Comparison of ENCODE assay signal across 8 cellular contexts in the genomic region with DNA sequence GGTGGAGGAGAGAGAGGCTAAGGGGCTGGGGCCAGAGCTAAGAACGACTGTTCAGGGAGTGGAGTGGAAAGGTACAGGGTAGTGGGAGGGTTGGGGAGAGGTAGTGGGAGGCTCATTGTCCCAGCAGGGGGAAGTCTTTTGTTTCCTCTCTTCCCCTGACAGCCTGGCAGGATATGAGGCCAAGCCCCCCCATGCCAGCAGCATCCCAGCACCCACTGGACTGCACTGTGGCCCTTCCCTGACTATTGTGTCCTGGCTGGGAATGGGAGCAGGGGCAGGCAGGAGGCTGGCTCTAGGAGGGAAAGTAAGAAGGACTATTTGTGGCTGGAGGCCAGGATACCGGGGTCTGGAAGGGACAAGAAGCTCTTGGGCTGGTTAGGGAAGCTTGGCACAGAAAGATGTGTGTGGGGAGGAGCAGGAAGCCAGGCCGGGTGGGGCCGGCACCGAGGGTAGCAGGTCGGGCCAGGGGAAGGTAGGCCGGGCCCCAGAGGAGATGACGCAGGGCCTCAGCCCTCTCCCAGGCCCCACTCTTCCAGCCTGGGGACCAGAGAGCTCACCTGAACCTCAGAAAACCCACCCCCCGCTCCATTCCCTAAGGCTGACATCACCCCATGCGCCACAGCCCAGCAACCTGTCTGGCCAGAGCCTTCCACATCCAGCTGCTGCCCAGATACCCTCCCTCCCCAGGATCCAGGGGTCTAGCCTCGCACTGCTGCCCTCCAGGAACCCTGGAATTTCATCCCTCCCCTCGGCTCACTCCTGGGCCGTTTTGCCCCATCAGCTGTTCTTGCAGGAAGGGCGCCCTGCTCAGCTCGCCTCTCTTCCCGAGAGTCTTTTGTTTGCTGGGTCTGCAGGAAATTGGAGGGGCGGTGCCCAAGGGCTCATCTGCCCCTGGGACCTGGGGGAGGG. TPM values are rescaled to one million over a fixed set of nuclear protein-coding genes. Genes with fewer than 3 reads are reported as not detected.
DNase-seq lines count a peak whose midpoint lies in the region; ATAC-seq, FAIRE-seq and TF ChIP-seq lines count a peak whose summit lies in the region.

No MANE protein-coding gene starts in this region.

- H3K27me3 ChIP-seq in H9 (ENCODE audit: insufficient read depth, low read length): no peaks in the 10 kb centered on the region

- no peaks in the 10 kb centered on the region for H3K27me3 Mint-ChIP-seq in H9 (ENCODE audit: low read depth)
- peaks cover 3% of the 10 kb centered on the region for H3K27me3 Mint-ChIP-seq in activated T-helper 1 cell treated with anti-CD3 and anti-CD28 coated beads, Interleukin-12 subunit alpha, Interleukin-12 subunit beta, Interleukin-2, Interleukin-4 antibody, amounts not matched to agents 30 ng/mL and 10 ng/mL and 1 ng/mL, durations not matched to agents 14 hours and 24 hours and 36 hours (ENCODE audit: insufficient read depth)

- peaks cover 26 to 28% of the 10 kb centered on the region in 2 experiments for H3K4me1 Mint-ChIP-seq in H9
- no peaks in the 10 kb centered on the region for H3K4me1 Mint-ChIP-seq in activated T-helper 1 cell treated with anti-CD3 and anti-CD28 coated beads, Interleukin-12 subunit alpha, Interleukin-12 subunit beta, Interleukin-2, Interleukin-4 antibody, amounts not matched to agents 30 ng/mL and 10 ng/mL and 1 ng/mL, durations not matched to agents 14 hours and 24 hours and 36 hours (ENCODE audit: low read depth)

- H3K27ac Mint-ChIP-seq in H9: peak overlapping the region; percentile 98 to 99 (median 99)
- H3K27ac Mint-ChIP-seq in activated T-helper 1 cell treated with anti-CD3 and anti-CD28 coated beads, Interleukin-12 subunit alpha, Interleukin-12 subunit beta, Interleukin-2, Interleukin-4 antibody, amounts not matched to agents 30 ng/mL and 10 ng/mL and 1 ng/mL, durations not matched to agents 14 hours and 24 hours and 36 hours: no peak overlapping the region

- H2BK20ac ChIP-seq in H9 (ENCODE audit: low read depth, low read length, poor library complexity, severe bottlenecking): no peak overlapping the region

- no peaks in the 10 kb centered on the region for H4K20me1 ChIP-seq in H9 (ENCODE audit: control insufficient read depth, insufficient read depth, insufficient read length)

- TF ChIP-seq POLR2A in H54 (IDR thresholded peaks at IDR 0.05; ENCODE audit: low read depth, low read length): no peak

- TF ChIP-seq CTCF in H9 (conservative IDR thresholded peaks at IDR 0.05): no peak

- H3K4me2 ChIP-seq in H9 (ENCODE audit: insufficient read depth, insufficient read length, low read length): peak overlapping the region; percentile 59

- DNase-seq in H9 (peak; percentile 97), iPS DF 4.7 (ENCODE audit: extremely low read depth, low spot score) (peak; percentile 78), sciatic nerve (ENCODE audit: low spot score) (no peak), SIG-M5 treated with dmso at 0.1 percent for 504 hours (lab: John Stamatoyannopoulos, UW; ENCODE audit: unreplicated experiment) (no peak), SW480 (ENCODE audit: low spot score) (no peak), H54 (ENCODE audit: insufficient read length, low spot score) (no peak)
- no peak for DNase-seq in activated T-helper 1 cell treated with anti-CD3 and anti-CD28 coated beads, Interleukin-12 subunit alpha, Interleukin-12 subunit beta, Interleukin-2, Interleukin-4 antibody, amounts not matched to agents 30 ng/mL and 10 ng/mL and 1 ng/mL, durations not matched to agents 14 hours and 24 hours and 36 hours (ENCODE audit: low spot score)

- no peaks in the 10 kb centered on the region for H3K9me3 ChIP-seq in H9 (ENCODE audit: control insufficient read depth, low read depth, low read length)

- H3K14ac ChIP-seq in H9 (ENCODE audit: insufficient read depth, low read length): peak overlapping the region; percentile 59; the same call in 1 of the 2 replicates

- H3K4me3 Mint-ChIP-seq in H9: peak overlapping the region; percentile 61 to 82
- H3K4me3 Mint-ChIP-seq in activated T-helper 1 cell treated with anti-CD3 and anti-CD28 coated beads, Interleukin-12 subunit alpha, Interleukin-12 subunit beta, Interleukin-2, Interleukin-4 antibody, amounts not matched to agents 30 ng/mL and 10 ng/mL and 1 ng/mL, durations not matched to agents 14 hours and 24 hours and 36 hours: peak overlapping the region; percentile 26

- H3K36me3 Mint-ChIP-seq in H9 (ENCODE audit: insufficient read depth in 1 of 3, low read depth in 3 of 3): peaks cover 6 to 8% (median 6%) of the 10 kb centered on the region in 3 experiments; a peak in 6 of 7 replicates
- peaks cover 2% of the 10 kb centered on the region for H3K36me3 Mint-ChIP-seq in activated T-helper 1 cell treated with anti-CD3 and anti-CD28 coated beads, Interleukin-12 subunit alpha, Interleukin-12 subunit beta, Interleukin-2, Interleukin-4 antibody, amounts not matched to agents 30 ng/mL and 10 ng/mL and 1 ng/mL, durations not matched to agents 14 hours and 24 hours and 36 hours (ENCODE audit: low read depth)

- H4K91ac ChIP-seq in H9 (ENCODE audit: insufficient read length, low read depth, low read length): no peak overlapping the region

- H2BK15ac ChIP-seq in H9 (ENCODE audit: low read depth, low read length): no peak overlapping the region

- H4K8ac ChIP-seq in H9 (replicated peaks; ENCODE audit: insufficient read length, low read depth, low read length): no peak overlapping the region

- H3K79me2 ChIP-seq in H9 (ENCODE audit: insufficient read depth, low read length): no peaks in the 10 kb centered on the region

- H3K4ac ChIP-seq in H9 (ENCODE audit: low read depth, low read length): peak overlapping the region; percentile 30; the same call in 1 of the 2 replicates

- no peaks in the 10 kb centered on the region for H3K79me1 ChIP-seq in H9 (ENCODE audit: insufficient read depth, low read depth, low read length, poor library complexity, severe bottlenecking)

- WGBS in H9 (ENCODE audit: extremely low coverage, insufficient read length, low lambda C conversion rate): no CpG with 5 or more reads among the region's 17 CpGs

- H3K56ac ChIP-seq in H9 (ENCODE audit: insufficient read length, low read depth, low read length): no peak overlapping the region

- no peak overlapping the region for H3T11ph ChIP-seq in H9 (ENCODE audit: low read length)

- H3K4me1 ChIP-seq in H9 (ENCODE audit: insufficient read depth, low read length): peaks cover 3% of the 10 kb centered on the region; the same call in 1 of the 2 replicates

- FAIRE-seq in H54 (lab: Jason Lieb, UNC): no peak

- H2BK5ac ChIP-seq in H9 (ENCODE audit: insufficient read length, low read length): no peak overlapping the region

- H3K9me3 Mint-ChIP-seq in H9: no peaks in the 10 kb centered on the region
- H3K9me3 Mint-ChIP-seq in activated T-helper 1 cell treated with anti-CD3 and anti-CD28 coated beads, Interleukin-12 subunit alpha, Interleukin-12 subunit beta, Interleukin-2, Interleukin-4 antibody, amounts not matched to agents 30 ng/mL and 10 ng/mL and 1 ng/mL, durations not matched to agents 14 hours and 24 hours and 36 hours: no peaks in the 10 kb centered on the region

- H3K23me2 ChIP-seq in H9 (ENCODE audit: insufficient read length, low read depth, low read length, poor library complexity, severe bottlenecking): peaks cover 4% of the 10 kb centered on the region

- H3K23ac ChIP-seq in H9 (ENCODE audit: insufficient read length, low read depth, low read length): no peak overlapping the region

- intact Hi-C loops in activated T-helper 1 cell treated with anti-CD3 and anti-CD28 coated beads, Interleukin-12 subunit alpha, Interleukin-12 subunit beta, Interleukin-2, Interleukin-4 antibody, amounts not matched to agents 30 ng/mL and 10 ng/mL and 1 ng/mL, durations not matched to agents 14 hours and 24 hours and 36 hours (cut with micrococcal nuclease): loop anchor here (2.0 kb wide), 1 partner anchor 17 kb away; a partner anchor contains a TSS
- intact Hi-C loops in sciatic nerve (cut with DNase I): no loop called here

- H2AK5ac ChIP-seq in H9 (ENCODE audit: insufficient read length, low read length): no peak overlapping the region

- H2AFZ ChIP-seq in H9 (ENCODE audit: low read length): no peak overlapping the region

- peak overlapping the region; percentile 44 for H3K9ac ChIP-seq in H9 (ENCODE audit: extremely low read depth, insufficient read length, low read length)

- no peak overlapping the region for H4K5ac ChIP-seq in H9 (ENCODE audit: insufficient read length, low read depth, low read length)

- no peak overlapping the region for H2BK12ac ChIP-seq in H9 (ENCODE audit: insufficient read length, low read depth, low read length)

- ATAC-seq in sciatic nerve (peak; percentile 54), HG03432 (IDR thresholded peaks at IDR 0.05; ENCODE audit: unreplicated experiment) (no peak)

- no peak overlapping the region for H2BK120ac ChIP-seq in H9 (ENCODE audit: low read depth, low read length, poor library complexity, severe bottlenecking)

- peak overlapping the region; percentile 89 for H3K27ac ChIP-seq in H9 (ENCODE audit: insufficient read length, low read depth, low read length)

- peak overlapping the region; percentile 87 for H3K18ac ChIP-seq in H9 (ENCODE audit: insufficient read length, low read depth, low read length)

RNA-seq across cellular contexts. Expression of a gene that starts 8.8 kb away (rescaled TPM):
- total RNA-seq in H9 (2021): 132 and 135 TPM in 2 replicates
- total RNA-seq in activated T-helper 1 cell treated with anti-CD3 and anti-CD28 coated beads, Interleukin-12 subunit alpha, Interleukin-12 subunit beta, Interleukin-2, Interleukin-4 antibody, amounts not matched to agents 30 ng/mL and 10 ng/mL and 1 ng/mL, durations not matched to agents 14 hours and 24 hours and 36 hours: 2.4 and 2.8 TPM in 2 replicates
- total RNA-seq in sciatic nerve: 49.5 TPM

RNA-seq across cellular contexts. Expression of a gene that starts 16.4 kb away (rescaled TPM):
- total RNA-seq in H9 (2021): 42.3 and 43.0 TPM in 2 replicates
- total RNA-seq in activated T-helper 1 cell treated with anti-CD3 and anti-CD28 coated beads, Interleukin-12 subunit alpha, Interleukin-12 subunit beta, Interleukin-2, Interleukin-4 antibody, amounts not matched to agents 30 ng/mL and 10 ng/mL and 1 ng/mL, durations not matched to agents 14 hours and 24 hours and 36 hours: 46.0 and 47.9 TPM in 2 replicates
- total RNA-seq in sciatic nerve: 28.7 TPM

RNA-seq across cellular contexts. Expression of a gene that starts 31.0 kb away (rescaled TPM):
- 120 and 122 TPM in 2 replicates for total RNA-seq in H9 (2021)
- total RNA-seq in activated T-helper 1 cell treated with anti-CD3 and anti-CD28 coated beads, Interleukin-12 subunit alpha, Interleukin-12 subunit beta, Interleukin-2, Interleukin-4 antibody, amounts not matched to agents 30 ng/mL and 10 ng/mL and 1 ng/mL, durations not matched to agents 14 hours and 24 hours and 36 hours: 41.5 and 44.1 TPM in 2 replicates
- total RNA-seq in sciatic nerve: 62.6 TPM

RNA-seq across cellular contexts. Expression of a gene that starts 38.7 kb away (rescaled TPM):
- total RNA-seq in H9 (2021): 373 and 382 TPM in 2 replicates
- 294 and 306 TPM in 2 replicates for total RNA-seq in activated T-helper 1 cell treated with anti-CD3 and anti-CD28 coated beads, Interleukin-12 subunit alpha, Interleukin-12 subunit beta, Interleukin-2, Interleukin-4 antibody, amounts not matched to agents 30 ng/mL and 10 ng/mL and 1 ng/mL, durations not matched to agents 14 hours and 24 hours and 36 hours
- total RNA-seq in sciatic nerve: 114 TPM

RNA-seq across cellular contexts. Expression of a gene that starts 53.4 kb away (rescaled TPM):
- total RNA-seq in H9 (2021) (4.3 and 4.6 TPM in 2 replicates), sciatic nerve (2.9 TPM)
- total RNA-seq in activated T-helper 1 cell treated with anti-CD3 and anti-CD28 coated beads, Interleukin-12 subunit alpha, Interleukin-12 subunit beta, Interleukin-2, Interleukin-4 antibody, amounts not matched to agents 30 ng/mL and 10 ng/mL and 1 ng/mL, durations not matched to agents 14 hours and 24 hours and 36 hours: 4.1 and 5.5 TPM in 2 replicates

Comparison
In these comparisons a context has a peak if more than half of its experiments do, and no peak if none do; other contexts are left out.
1. DNase-seq: peak in H9 (single experiment) and iPS DF 4.7 (single experiment); none in activated T-helper 1 cell treated with anti-CD3 and anti-CD28 coated beads, Interleukin-12 subunit alpha, Interleukin-12 subunit beta, Interleukin-2, Interleukin-4 antibody, amounts not matched to agents 30 ng/mL and 10 ng/mL and 1 ng/mL, durations not matched to agents 14 hours and 24 hours and 36 hours (single experiment), sciatic nerve (single experiment), SIG-M5 treated with dmso at 0.1 percent for 504 hours (single experiment), SW480 (single experiment) and H54 (single experiment).
2. RNA of a gene that starts 8.8 kb away (total RNA-seq): 132 to 135 TPM in H9 and 49.5 TPM in sciatic nerve (single experiment); 2.4 to 2.8 TPM in activated T-helper 1 cell treated with anti-CD3 and anti-CD28 coated beads, Interleukin-12 subunit alpha, Interleukin-12 subunit beta, Interleukin-2, Interleukin-4 antibody, amounts not matched to agents 30 ng/mL and 10 ng/mL and 1 ng/mL, durations not matched to agents 14 hours and 24 hours and 36 hours; every median in the first group is over 10 times any median in the second.